In the genomic region with DNA sequence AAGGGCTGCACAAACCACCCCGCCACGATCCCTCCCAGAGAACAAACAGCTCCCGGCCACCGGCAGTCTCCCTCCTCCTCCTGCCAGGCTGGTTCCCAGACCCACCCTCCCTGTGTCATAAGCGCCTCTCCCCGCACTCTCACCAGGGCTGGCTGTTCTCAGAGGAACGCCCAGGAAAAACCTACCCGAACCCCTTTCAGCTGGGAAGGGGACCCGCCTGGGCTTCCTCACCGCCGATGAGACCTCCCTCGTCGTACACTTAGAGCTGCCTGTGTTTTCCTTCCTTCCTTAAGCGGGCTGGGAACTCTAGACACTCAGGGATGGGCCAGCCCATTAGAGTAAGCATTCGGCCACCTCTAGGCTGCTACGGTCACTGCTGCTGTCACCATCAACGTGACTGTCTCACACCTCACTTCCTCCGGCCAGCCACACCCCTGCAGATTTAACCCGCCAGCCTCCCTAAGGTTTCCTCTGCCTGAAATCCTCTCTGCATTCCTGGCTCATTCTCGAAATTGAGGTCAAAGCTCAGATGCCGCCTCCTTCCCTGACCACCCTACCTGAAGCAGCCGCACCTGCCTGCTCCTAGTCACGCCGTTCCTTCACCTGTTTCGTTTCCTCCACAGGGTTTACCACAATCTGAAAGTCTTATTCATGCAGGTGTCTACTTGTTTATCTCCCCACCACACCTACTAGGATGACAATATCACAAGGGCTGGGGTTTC, we compare ENCODE assay signal across 8 cellular contexts. TPM values are rescaled to one million over a fixed set of nuclear protein-coding genes. Genes with fewer than 3 reads are reported as not detected.
A peak's percentile ranks its signal among the peaks of the same experiment; 100 is the strongest.
DNase-seq lines count a peak whose midpoint lies in the region; ATAC-seq and TF ChIP-seq lines count a peak whose summit lies in the region.

No MANE protein-coding gene starts in this region.

- no peak for TF ChIP-seq POLR2A in suprapubic skin (IDR thresholded peaks at IDR 0.05)

- no peak overlapping the region for H2AFZ ChIP-seq in H9 (ENCODE audit: low read length)

- H3K27ac ChIP-seq in BLaER1 (no peak overlapping the region), H9 (ENCODE audit: insufficient read length, low read depth, low read length) (no peak overlapping the region), WERI-Rb-1 (no peak overlapping the region), suprapubic skin (peak overlapping the region; percentile 82)

- WGBS in H9 (ENCODE audit: extremely low coverage, insufficient read length, low lambda C conversion rate): no CpG with 5 or more reads among the region's 25 CpGs
- 7% methylated on average over 19 of the region's 25 CpGs for WGBS in suprapubic skin

- H3K14ac ChIP-seq in H9 (ENCODE audit: insufficient read depth, low read length): no peak overlapping the region

- no peak overlapping the region for H4K8ac ChIP-seq in H9 (replicated peaks; ENCODE audit: insufficient read length, low read depth, low read length)

- no peak for ATAC-seq in GM18502 (IDR thresholded peaks at IDR 0.05; ENCODE audit: poor library complexity, unreplicated experiment)
- ATAC-seq in GM21390 (IDR thresholded peaks at IDR 0.05; ENCODE audit: unreplicated experiment): no peak

- H3K36me3 Mint-ChIP-seq in H9 (ENCODE audit: insufficient read depth in 1 of 3, low read depth in 3 of 3): no peaks in the 10 kb centered on the region
- H3K36me3 Mint-ChIP-seq in activated T-helper 2 cell treated with anti-CD3 and anti-CD28 coated beads, Interferon-gamma antibody, Interleukin-2, Interleukin-4, amounts not matched to agents 10 μg/mL and 5 μg/mL and 100 μg/mL, durations not matched to agents 14 hours and 24 hours and 36 hours (ENCODE audit: low read depth): no peaks in the 10 kb centered on the region

- TF ChIP-seq CTCF in H9 (conservative IDR thresholded peaks at IDR 0.05) (no peak), WERI-Rb-1 (IDR thresholded peaks at IDR 0.05; ENCODE audit: low read depth, low read length) (no peak), suprapubic skin (IDR thresholded peaks at IDR 0.05) (no peak)

- no peaks in the 10 kb centered on the region for H4K20me1 ChIP-seq in BLaER1
- no peaks in the 10 kb centered on the region for H4K20me1 ChIP-seq in H9 (ENCODE audit: control insufficient read depth, insufficient read depth, insufficient read length)

- peaks cover 8% of the 10 kb centered on the region for H3K23me2 ChIP-seq in H9 (ENCODE audit: insufficient read length, low read depth, low read length, poor library complexity, severe bottlenecking)

- peaks cover 15 to 22% of the 10 kb centered on the region in 2 experiments for H3K4me1 Mint-ChIP-seq in H9
- peaks cover 9% of the 10 kb centered on the region for H3K4me1 Mint-ChIP-seq in activated T-helper 2 cell treated with anti-CD3 and anti-CD28 coated beads, Interferon-gamma antibody, Interleukin-2, Interleukin-4, amounts not matched to agents 10 μg/mL and 5 μg/mL and 100 μg/mL, durations not matched to agents 14 hours and 24 hours and 36 hours (ENCODE audit: low read depth)

- no peaks in the 10 kb centered on the region for H3K79me1 ChIP-seq in H9 (ENCODE audit: insufficient read depth, low read depth, low read length, poor library complexity, severe bottlenecking)

- H3K9me3 ChIP-seq in BLaER1 (peaks cover 20% of the 10 kb centered on the region), H9 (ENCODE audit: control insufficient read depth, low read depth, low read length) (no peaks in the 10 kb centered on the region), WERI-Rb-1 (ENCODE audit: severe bottlenecking) (peaks cover 4% of the 10 kb centered on the region), iPS-18c (ENCODE audit: control insufficient read depth, insufficient read depth, low read length) (peaks cover 2% of the 10 kb centered on the region), suprapubic skin (no peaks in the 10 kb centered on the region)

- H3K4me2 ChIP-seq in BLaER1 (0 out of 2 replicates have a peak overlapping the region, but pooled peaks have one; percentile 14), H9 (ENCODE audit: insufficient read depth, insufficient read length, low read length) (peak overlapping the region; percentile 86)

- no peak overlapping the region for H3K18ac ChIP-seq in H9 (ENCODE audit: insufficient read length, low read depth, low read length)

- no peak overlapping the region for H3K4ac ChIP-seq in H9 (ENCODE audit: low read depth, low read length)

- no peak overlapping the region for H3T11ph ChIP-seq in H9 (ENCODE audit: low read length)

- no peak overlapping the region for H3K9ac ChIP-seq in BLaER1
- H3K9ac ChIP-seq in H9 (ENCODE audit: extremely low read depth, insufficient read length, low read length): no peak overlapping the region

- H2AK5ac ChIP-seq in H9 (ENCODE audit: insufficient read length, low read length): no peak overlapping the region

- H3K4me3 Mint-ChIP-seq in H9: peak overlapping the region; percentile 66 to 82
- no peak overlapping the region for H3K4me3 Mint-ChIP-seq in activated T-helper 2 cell treated with anti-CD3 and anti-CD28 coated beads, Interferon-gamma antibody, Interleukin-2, Interleukin-4, amounts not matched to agents 10 μg/mL and 5 μg/mL and 100 μg/mL, durations not matched to agents 14 hours and 24 hours and 36 hours (ENCODE audit: low read depth)

- DNase-seq in H9 (peak; percentile 86), WERI-Rb-1 (peak; percentile 56), suprapubic skin (ENCODE audit: low spot score in 2 of 2) (no peak)
- no peak for DNase-seq in activated T-helper 2 cell treated with anti-CD3 and anti-CD28 coated beads, Interferon-gamma antibody, Interleukin-2, Interleukin-4, amounts not matched to agents 10 μg/mL and 5 μg/mL and 100 μg/mL, durations not matched to agents 14 hours and 24 hours and 36 hours (ENCODE audit: low spot score)

- H4K5ac ChIP-seq in H9 (ENCODE audit: insufficient read length, low read depth, low read length): no peak overlapping the region

- H3K36me3 ChIP-seq in BLaER1 (no peaks in the 10 kb centered on the region), WERI-Rb-1 (no peaks in the 10 kb centered on the region), suprapubic skin (no peaks in the 10 kb centered on the region)

- TF ChIP-seq EP300 in suprapubic skin (IDR thresholded peaks at IDR 0.05): no peak

- no peak overlapping the region for H2BK120ac ChIP-seq in H9 (ENCODE audit: low read depth, low read length, poor library complexity, severe bottlenecking)

- no peak overlapping the region for H4K91ac ChIP-seq in H9 (ENCODE audit: insufficient read length, low read depth, low read length)

- no peak overlapping the region for H2BK12ac ChIP-seq in H9 (ENCODE audit: insufficient read length, low read depth, low read length)

- no peak overlapping the region; a peak in 1 of 7 replicates for H3K27ac Mint-ChIP-seq in H9
- H3K27ac Mint-ChIP-seq in activated T-helper 2 cell treated with anti-CD3 and anti-CD28 coated beads, Interferon-gamma antibody, Interleukin-2, Interleukin-4, amounts not matched to agents 10 μg/mL and 5 μg/mL and 100 μg/mL, durations not matched to agents 14 hours and 24 hours and 36 hours: no peak overlapping the region

- no peak overlapping the region for H2BK20ac ChIP-seq in H9 (ENCODE audit: low read depth, low read length, poor library complexity, severe bottlenecking)

- peaks cover 63% of the 10 kb centered on the region for H3K27me3 ChIP-seq in BLaER1
- H3K27me3 ChIP-seq in H9 (ENCODE audit: insufficient read depth, low read length): peaks cover 37% of the 10 kb centered on the region
- peaks cover 11% of the 10 kb centered on the region for H3K27me3 ChIP-seq in WERI-Rb-1 (ENCODE audit: insufficient read depth, low read depth, severe bottlenecking)
- peaks cover 48% of the 10 kb centered on the region for H3K27me3 ChIP-seq in suprapubic skin

- H2BK15ac ChIP-seq in H9 (ENCODE audit: low read depth, low read length): no peak overlapping the region

- no peak overlapping the region for H3K56ac ChIP-seq in H9 (ENCODE audit: insufficient read length, low read depth, low read length)

- H3K27me3 Mint-ChIP-seq in H9 (ENCODE audit: low read depth): peaks cover 95% of the 10 kb centered on the region
- peaks cover 54% of the 10 kb centered on the region for H3K27me3 Mint-ChIP-seq in activated T-helper 2 cell treated with anti-CD3 and anti-CD28 coated beads, Interferon-gamma antibody, Interleukin-2, Interleukin-4, amounts not matched to agents 10 μg/mL and 5 μg/mL and 100 μg/mL, durations not matched to agents 14 hours and 24 hours and 36 hours (ENCODE audit: low read depth)

- peaks cover 5% of the 10 kb centered on the region in 2 experiments; a peak in 4 of 5 replicates for H3K9me3 Mint-ChIP-seq in H9
- H3K9me3 Mint-ChIP-seq in activated T-helper 2 cell treated with anti-CD3 and anti-CD28 coated beads, Interferon-gamma antibody, Interleukin-2, Interleukin-4, amounts not matched to agents 10 μg/mL and 5 μg/mL and 100 μg/mL, durations not matched to agents 14 hours and 24 hours and 36 hours: no peaks in the 10 kb centered on the region

- intact Hi-C loops in activated T-helper 2 cell treated with anti-CD3 and anti-CD28 coated beads, Interferon-gamma antibody, Interleukin-2, Interleukin-4, amounts not matched to agents 10 μg/mL and 5 μg/mL and 100 μg/mL, durations not matched to agents 14 hours and 24 hours and 36 hours (cut with micrococcal nuclease): no loop called here

- H3K79me2 ChIP-seq in H9 (ENCODE audit: insufficient read depth, low read length): no peaks in the 10 kb centered on the region

- no peak overlapping the region for H3K4me3 ChIP-seq in BLaER1
- peak overlapping the region; percentile 31 for H3K4me3 ChIP-seq in WERI-Rb-1 (ENCODE audit: low read depth, low read length)
- peak overlapping the region; percentile 42 for H3K4me3 ChIP-seq in iPS-18c (ENCODE audit: insufficient read depth, low read depth, low read length)
- H3K4me3 ChIP-seq in suprapubic skin: peak overlapping the region; percentile 38

- H3K4me1 ChIP-seq in BLaER1 (peaks cover 12% of the 10 kb centered on the region; the same call in 1 of the 2 replicates), H9 (ENCODE audit: insufficient read depth, low read length) (peaks cover 4% of the 10 kb centered on the region; the same call in 1 of the 2 replicates), suprapubic skin (peaks cover 14% of the 10 kb centered on the region)

- H3K23ac ChIP-seq in H9 (ENCODE audit: insufficient read length, low read depth, low read length): no peak overlapping the region

- no peak overlapping the region for H2BK5ac ChIP-seq in H9 (ENCODE audit: insufficient read length, low read length)

RNA-seq across cellular contexts. Expression of a gene that starts 6.3 kb away (rescaled TPM):
- total RNA-seq in H9 (2021): 21.1 and 21.5 TPM in 2 replicates
- 100 to 1,000 TPM in 2 of 4 donors, 10 to 100 TPM in 2; 70.6 to 225 (median 108) TPM for total RNA-seq in suprapubic skin
- total RNA-seq in activated T-helper 2 cell treated with anti-CD3 and anti-CD28 coated beads, Interferon-gamma antibody, Interleukin-2, Interleukin-4, amounts not matched to agents 10 μg/mL and 5 μg/mL and 100 μg/mL, durations not matched to agents 14 hours and 24 hours and 36 hours: 18.3 and 18.9 TPM in 2 replicates

RNA-seq across cellular contexts. Expression of a gene that starts 6.4 kb away (rescaled TPM):
- 21.2 and 24.0 TPM in 2 replicates for total RNA-seq in H9 (2021)
- total RNA-seq in suprapubic skin: 100 to 1,000 TPM; 243 to 384 (median 304) TPM
- 4.9 and 6.6 TPM in 2 replicates for total RNA-seq in activated T-helper 2 cell treated with anti-CD3 and anti-CD28 coated beads, Interferon-gamma antibody, Interleukin-2, Interleukin-4, amounts not matched to agents 10 μg/mL and 5 μg/mL and 100 μg/mL, durations not matched to agents 14 hours and 24 hours and 36 hours

RNA-seq across cellular contexts. Expression of a gene that starts 31.2 kb away (rescaled TPM):
- 0.15 and 0.53 TPM in 2 replicates for total RNA-seq in H9 (2021)
- total RNA-seq in suprapubic skin: 1 to 10 TPM in 2 of 4 donors, under 1 TPM in 1, not detected in 1; 0.42 to 2.6 (median 1.7) TPM
- total RNA-seq in activated T-helper 2 cell treated with anti-CD3 and anti-CD28 coated beads, Interferon-gamma antibody, Interleukin-2, Interleukin-4, amounts not matched to agents 10 μg/mL and 5 μg/mL and 100 μg/mL, durations not matched to agents 14 hours and 24 hours and 36 hours: 0.37 and 0.50 TPM in 2 replicates

RNA-seq across cellular contexts. Expression of a gene that starts 48.1 kb away (rescaled TPM):
- 79.9 and 87.7 TPM in 2 replicates for total RNA-seq in H9 (2021)
- 100 to 1,000 TPM in 1 of 4 donors, 10 to 100 TPM in 3; 51.7 to 126 (median 78.7) TPM for total RNA-seq in suprapubic skin
- total RNA-seq in activated T-helper 2 cell treated with anti-CD3 and anti-CD28 coated beads, Interferon-gamma antibody, Interleukin-2, Interleukin-4, amounts not matched to agents 10 μg/mL and 5 μg/mL and 100 μg/mL, durations not matched to agents 14 hours and 24 hours and 36 hours: 104 and 108 TPM in 2 replicates

Comparison
In these comparisons a context has a peak if more than half of its experiments do, and no peak if none do; other contexts are left out.
1. DNase-seq: peak in H9 (single experiment) and WERI-Rb-1 (single experiment); none in suprapubic skin (0 of 2) and activated T-helper 2 cell treated with anti-CD3 and anti-CD28 coated beads, Interferon-gamma antibody, Interleukin-2, Interleukin-4, amounts not matched to agents 10 μg/mL and 5 μg/mL and 100 μg/mL, durations not matched to agents 14 hours and 24 hours and 36 hours (single experiment).